ENCODE assay signal across 11 cellular contexts in the genomic region with DNA sequence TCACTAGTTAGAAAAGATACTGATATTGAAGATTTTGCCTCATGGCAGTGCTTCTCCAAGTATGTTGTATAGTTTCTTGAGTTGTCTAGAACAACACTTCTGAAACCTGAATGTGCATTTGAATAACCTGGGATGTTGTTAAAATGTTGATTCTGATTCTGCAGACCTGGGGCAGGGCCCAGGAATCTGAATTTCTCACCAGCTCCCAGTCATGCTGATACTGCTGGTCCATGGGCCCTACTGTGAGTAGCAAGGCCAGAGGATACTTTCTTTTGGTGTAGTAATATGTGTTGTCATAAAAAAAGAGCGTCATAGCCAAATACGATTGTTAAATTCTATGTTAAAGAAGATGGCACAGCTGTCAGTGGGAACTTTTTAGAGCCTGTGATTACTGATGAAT. TPM values are rescaled to one million over a fixed set of nuclear protein-coding genes. Genes with fewer than 3 reads are reported as not detected.
DNase-seq lines count a peak whose midpoint lies in the region; ATAC-seq and TF ChIP-seq lines count a peak whose summit lies in the region.
"Had no signal": no experiment of that assay in that cellular context is flagged by ENCODE, and none has a peak within 500 bp of the region (broad histone marks: within the 10 kb centered on the region; RNA-seq: fewer than 3 reads in every experiment).

No MANE protein-coding gene starts in this region.

- no peak for ATAC-seq in right cardiac atrium
- no peak for ATAC-seq in left ventricle myocardium superior
- ATAC-seq in naive B cell (ENCODE audit: low read depth in 2 of 2), result no peak
- no peak for ATAC-seq in HG03196 (IDR thresholded peaks at IDR 0.05; ENCODE audit: unreplicated experiment)

- peak overlapping the region in 5 of 6 donors; percentile 93 to 99 (median 96) for H3K27ac Mint-ChIP-seq in naive B cell

- H3K4me3 Mint-ChIP-seq in naive B cell, result peak overlapping the region; percentile 36 to 98 (median 87)

- H3K4me1 Mint-ChIP-seq in naive B cell, result peaks cover 34 to 53% (median 49%) of the 10 kb centered on the region in 3 donors

- no peaks in the 10 kb centered on the region for H3K9me3 Mint-ChIP-seq in naive B cell

- peaks cover 4% of the 10 kb centered on the region for H3K4me1 ChIP-seq in right cardiac atrium (ENCODE audit: control insufficient read depth, insufficient read depth, low read length)
- peaks cover 0 to 7% of the 10 kb centered on the region in 2 donors for H3K4me1 ChIP-seq in ascending aorta
- H3K4me1 ChIP-seq in transverse colon, result peaks cover 24 to 45% (median 31%) of the 10 kb centered on the region in 4 donors

- in situ Hi-C loops in transverse colon (cut with MboI; ENCODE audit: low pct_ligation_motif_present in 1 of 4, low pct_unique_long_range_greater_than_20kb in 1 of 4, low sequenced_read_pairs in 3 of 4), result no loop called here

- H3K27ac ChIP-seq in right cardiac atrium (ENCODE audit: low read length) (no peak overlapping the region), ascending aorta (peak overlapping the region; percentile 41 to 53), transverse colon (peak overlapping the region; percentile 47 to 59 (median 52)), substantia nigra (ENCODE audit: low read depth, low read length, poor library complexity, severe bottlenecking) (no peak overlapping the region)

- no peak for TF ChIP-seq POLR2A in transverse colon (IDR thresholded peaks at IDR 0.05)

- no peak for TF ChIP-seq CTCF in ascending aorta (IDR thresholded peaks at IDR 0.05)
- no peak for TF ChIP-seq CTCF in transverse colon (IDR thresholded peaks at IDR 0.05)

- H3K36me3 ChIP-seq in ascending aorta (no peaks in the 10 kb centered on the region), transverse colon (no peaks in the 10 kb centered on the region)

- H3K27me3 ChIP-seq in right cardiac atrium (ENCODE audit: control insufficient read depth, insufficient read depth) (no peaks in the 10 kb centered on the region), ascending aorta (no peaks in the 10 kb centered on the region), transverse colon (no peaks in the 10 kb centered on the region)

- no peak for TF ChIP-seq EP300 in transverse colon (IDR thresholded peaks at IDR 0.05; ENCODE audit: low read depth)

- DNase-seq in right cardiac atrium (no peak), left ventricle myocardium superior (no peak), ascending aorta (ENCODE audit: low spot score in 2 of 2) (no peak), naive B cell (no peak), transverse colon (no peak), substantia nigra (lab: John Stamatoyannopoulos, UW) (no peak), NCI-H1092 treated with DMSO at 0.1 percent for 48 hours (lab: John Stamatoyannopoulos, UW) (no peak)
- DNase-seq: islet precursor cell, NCI-H1694 had no signal

- no peaks in the 10 kb centered on the region for H3K36me3 Mint-ChIP-seq in naive B cell

- intact Hi-C loops in right cardiac atrium (cut with DNase I) (no loop called here), left ventricle myocardium superior (cut with micrococcal nuclease) (no loop called here), ascending aorta (cut with DNase I) (no loop called here), transverse colon (cut with DNase I; ENCODE audit: low total_unique reads) (no loop called here)

- no peaks in the 10 kb centered on the region for H3K27me3 Mint-ChIP-seq in naive B cell

- WGBS in right cardiac atrium, result 90% methylated on average over 2 of the region's 2 CpGs
- WGBS in transverse colon (ENCODE audit: low coverage in 1 of 2), 2 donors, result 81 to 91% methylated on average over 2 of the region's 2 CpGs

- H3K4me3 ChIP-seq in right cardiac atrium (ENCODE audit: low read length) (peak overlapping the region; percentile 6), ascending aorta (peak overlapping the region; percentile 5 to 19), transverse colon (no peak overlapping the region)

- H3K9me3 ChIP-seq in right cardiac atrium (ENCODE audit: control insufficient read depth, low read length) (no peaks in the 10 kb centered on the region), ascending aorta (no peaks in the 10 kb centered on the region), transverse colon (no peaks in the 10 kb centered on the region)

RNA-seq across cellular contexts. Expression of a gene that starts 41.6 kb away (rescaled TPM):
- total RNA-seq in right cardiac atrium, result 1 to 10 TPM in 1 of 4 donors, under 1 TPM in 3; 0.12 to 1.1 (median 0.49) TPM
- polyA plus RNA-seq in right cardiac atrium, result 1.8 TPM
- total RNA-seq in left ventricle myocardium superior, result 3.9 TPM
- not detected for total RNA-seq in ascending aorta
- polyA plus RNA-seq in naive B cell (ENCODE audit: low read depth in 6 of 6), result not detected
- total RNA-seq in transverse colon, result under 1 TPM in 1 of 4 donors, not detected in 3; 0.48 TPM
- total RNA-seq: OCI-LY7 had no signal

Comparison
In these comparisons a context has a peak if more than half of its experiments do, and no peak if none do; other contexts are left out.
1. H3K27ac ChIP-seq: peak in ascending aorta (2 of 2) and transverse colon (4 of 4); none in right cardiac atrium (single experiment) and substantia nigra (single experiment).
2. H3K4me3 ChIP-seq: peak in right cardiac atrium (single experiment) and ascending aorta (2 of 2); none in transverse colon (0 of 4).